Comparison of ENCODE assay signal across 9 cellular contexts in genomic region chr11:74257934-74258553, GRCh38. TPM values are rescaled to one million over a fixed set of nuclear protein-coding genes. Genes with fewer than 3 reads are reported as not detected.
DNase-seq lines count a peak whose midpoint lies in the region; ATAC-seq and TF ChIP-seq lines count a peak whose summit lies in the region.
"Had no signal": no experiment of that assay in that cellular context is flagged by ENCODE, and none has a peak within 500 bp of the region (broad histone marks: within the 10 kb centered on the region; RNA-seq: fewer than 3 reads in every experiment).

No MANE protein-coding gene starts in this region.

- ATAC-seq in heart left ventricle (peak in 3 of 4 donors; percentile 71 to 84 (median 79)), sciatic nerve (peak; percentile 92), GM18502 (IDR thresholded peaks at IDR 0.05; ENCODE audit: poor library complexity, unreplicated experiment) (no peak)
- ATAC-seq in activated CD8-positive, alpha-beta T cell treated with anti-CD3 and anti-CD28 coated beads, Interleukin-2, amount 10 ng/mL, durations not matched to agents 7 days and 5 days, result no peak

- POLR2A ChIA-PET in OCI-LY7 (lab: Charles Lee), result interaction anchor here (0.9 kb wide), 1 partner anchor 125 kb away, joined by 3 read pairs; no protein-coding TSS in a partner anchor
- POLR2A ChIA-PET in activated CD8-positive, alpha-beta T cell treated with anti-CD3 and anti-CD28 coated beads, Interleukin-2, amount 10 ng/mL, durations not matched to agents 7 days and 5 days (lab: Charles Lee), result no interaction called here

- H4K20me1 ChIP-seq in OCI-LY7 (ENCODE audit: insufficient read depth, low read length), result no peaks in the 10 kb centered on the region

- no peak overlapping the region for H3K4me3 Mint-ChIP-seq in HFFc6
- no peak overlapping the region for H3K4me3 Mint-ChIP-seq in activated CD8-positive, alpha-beta T cell treated with anti-CD3 and anti-CD28 coated beads, Interleukin-2, amount 10 ng/mL, durations not matched to agents 7 days and 5 days

- H3K4me3 ChIP-seq in adrenal gland (no peak overlapping the region), heart left ventricle (no peak overlapping the region), OCI-LY7 (ENCODE audit: low read depth, low read length, poor library complexity, severe bottlenecking) (no peak overlapping the region)

- H3K27me3 ChIP-seq in adrenal gland, result no peaks in the 10 kb centered on the region
- no peaks in the 10 kb centered on the region for H3K27me3 ChIP-seq in heart left ventricle

- no peak overlapping the region for H3K27ac ChIP-seq in adrenal gland
- no peak overlapping the region for H3K27ac ChIP-seq in heart left ventricle
- H3K27ac ChIP-seq in OCI-LY7 (ENCODE audit: low read depth, low read length, poor library complexity, severe bottlenecking), result no peak overlapping the region

- CTCF ChIA-PET in OCI-LY7 (lab: Charles Lee; ENCODE audit: unreplicated experiment), result no interaction called here
- CTCF ChIA-PET in activated CD8-positive, alpha-beta T cell treated with anti-CD3 and anti-CD28 coated beads, Interleukin-2, amount 10 ng/mL, durations not matched to agents 7 days and 5 days (lab: Charles Lee), result interaction anchor here (1.1 kb wide), 2 partner anchors 12 to 192 kb away, joined by 3 to 9 read pairs; no protein-coding TSS in a partner anchor

- H3K9me2 ChIP-seq in OCI-LY7 (ENCODE audit: insufficient read depth, low read length), result no peaks in the 10 kb centered on the region

- no peak overlapping the region for H2AFZ ChIP-seq in OCI-LY7 (ENCODE audit: low read length)

- H3K4me1 Mint-ChIP-seq in HFFc6 (ENCODE audit: low read depth), result peaks cover 29% of the 10 kb centered on the region
- H3K4me1 Mint-ChIP-seq in activated CD8-positive, alpha-beta T cell treated with anti-CD3 and anti-CD28 coated beads, Interleukin-2, amount 10 ng/mL, durations not matched to agents 7 days and 5 days (ENCODE audit: low read depth), result peaks cover 2% of the 10 kb centered on the region

- TF ChIP-seq CTCF in HFFc6 (IDR thresholded peaks at IDR 0.05) (no peak), adrenal gland (IDR thresholded peaks at IDR 0.05) (no peak), heart left ventricle (IDR thresholded peaks at IDR 0.05) (no peak), OCI-LY7 (conservative IDR thresholded peaks at IDR 0.05; ENCODE audit: low read length) (no peak)

- no peaks in the 10 kb centered on the region for H3K9me3 ChIP-seq in adrenal gland (replicated peaks in 1 of 3)
- H3K9me3 ChIP-seq in heart left ventricle, result no peaks in the 10 kb centered on the region
- no peaks in the 10 kb centered on the region; the same call in 1 of the 2 replicates for H3K9me3 ChIP-seq in OCI-LY7 (ENCODE audit: low read length)

- DNase-seq in HFFc6 (peak; percentile 7), adrenal gland (peak in 5 of 7 donors; percentile 18 to 56 (median 29)), heart left ventricle (peak in 4 of 5 donors; percentile 51 to 66 (median 57)), sciatic nerve (ENCODE audit: low spot score) (peak; percentile 68), OCI-LY7 (ENCODE audit: low spot score) (no peak), kidney glomerular epithelial cell (lab: John Stamatoyannopoulos, UW) (no peak)
- no peak for DNase-seq in activated CD8-positive, alpha-beta T cell treated with anti-CD3 and anti-CD28 coated beads, Interleukin-2, amount 10 ng/mL, durations not matched to agents 7 days and 5 days
- DNase-seq: SW 1271 had no signal

- H3K27ac Mint-ChIP-seq in HFFc6, result no peak overlapping the region
- H3K27ac Mint-ChIP-seq in activated CD8-positive, alpha-beta T cell treated with anti-CD3 and anti-CD28 coated beads, Interleukin-2, amount 10 ng/mL, durations not matched to agents 7 days and 5 days, result no peak overlapping the region

- no peaks in the 10 kb centered on the region for H3K79me2 ChIP-seq in OCI-LY7 (ENCODE audit: insufficient read depth, low read depth, low read length)

- no peaks in the 10 kb centered on the region; the same call in 1 of the 2 replicates for H3K9me3 Mint-ChIP-seq in HFFc6
- no peaks in the 10 kb centered on the region for H3K9me3 Mint-ChIP-seq in activated CD8-positive, alpha-beta T cell treated with anti-CD3 and anti-CD28 coated beads, Interleukin-2, amount 10 ng/mL, durations not matched to agents 7 days and 5 days (ENCODE audit: insufficient read depth)

- TF ChIP-seq POLR2A in adrenal gland (IDR thresholded peaks at IDR 0.05) (no peak), heart left ventricle (IDR thresholded peaks at IDR 0.05) (no peak)

- WGBS in adrenal gland, 4 donors, result 48 to 60% (median 53%) methylated on average over 4 of the region's 4 CpGs
- 41 to 64% (median 56%) methylated on average over 4 of the region's 4 CpGs for WGBS in heart left ventricle, 4 donors

- peaks cover 3% of the 10 kb centered on the region; the same call in 1 of the 2 replicates for H3K27me3 Mint-ChIP-seq in HFFc6 (ENCODE audit: insufficient read depth)
- H3K27me3 Mint-ChIP-seq in activated CD8-positive, alpha-beta T cell treated with anti-CD3 and anti-CD28 coated beads, Interleukin-2, amount 10 ng/mL, durations not matched to agents 7 days and 5 days (ENCODE audit: low read depth), result peaks cover 5% of the 10 kb centered on the region

- no TSS peak for BruUV-seq in OCI-LY7 (replicated peaks; lab: Mats Ljungman, UMichigan)

- no peak overlapping the region for H3K4me2 ChIP-seq in OCI-LY7 (ENCODE audit: low read length)

- no peaks in the 10 kb centered on the region for H3K4me1 ChIP-seq in adrenal gland (replicated peaks in 1 of 2)
- H3K4me1 ChIP-seq in heart left ventricle, result peaks cover 0 to 13% (median 0%) of the 10 kb centered on the region in 12 donors
- no peaks in the 10 kb centered on the region for H3K4me1 ChIP-seq in OCI-LY7 (ENCODE audit: insufficient read depth, low read length, poor library complexity, severe bottlenecking)

- intact Hi-C loops in adrenal gland (cut with DNase I), result loop anchor here (5.0 to 10.0 kb wide), 5 partner anchors 64 to 307 kb away; no protein-coding TSS in a partner anchor
- intact Hi-C loops in heart left ventricle (cut with DNase I), result loop anchor here (2.0 to 10.0 kb wide), 11 partner anchors 59 to 477 kb away; partner anchors contain the start of gene CHRDL2 (in 1 of the 10)
- intact Hi-C loops in sciatic nerve (cut with DNase I), result loop anchor here (10.0 kb wide), 1 partner anchor 187 kb away; no protein-coding TSS in a partner anchor
- intact Hi-C loops in OCI-LY7 (cut with micrococcal nuclease; ENCODE audit: unreplicated experiment), result loop anchor here (5.0 kb wide), 1 partner anchor 189 kb away; no protein-coding TSS in a partner anchor

- peaks cover 0 to 22% of the 10 kb centered on the region in 2 donors for H3K36me3 ChIP-seq in adrenal gland (replicated peaks in 1 of 2)
- H3K36me3 ChIP-seq in heart left ventricle, result peaks cover 0 to 25% (median 22%) of the 10 kb centered on the region in 9 donors
- peaks cover 9% of the 10 kb centered on the region; the same call in 1 of the 2 replicates for H3K36me3 ChIP-seq in OCI-LY7 (ENCODE audit: insufficient read depth, low read length)

- H3K36me3 Mint-ChIP-seq in HFFc6 (ENCODE audit: low read depth), result peaks cover 9% of the 10 kb centered on the region
- H3K36me3 Mint-ChIP-seq in activated CD8-positive, alpha-beta T cell treated with anti-CD3 and anti-CD28 coated beads, Interleukin-2, amount 10 ng/mL, durations not matched to agents 7 days and 5 days (ENCODE audit: low read depth), result peaks cover 13% of the 10 kb centered on the region

RNA-seq across cellular contexts. Expression of gene P4HA3, which starts 53.4 kb away (rescaled TPM):
- total RNA-seq in HFFc6 (2021; fragmentation: NEBNext Ultra II Directional; extraction: Animal tissue kit (Norgen Biotek cat#: 25700)), result 1 to 10 TPM in 4 of 6 experiments, under 1 TPM in 2; 0.94 to 5.2 (median 1.1) TPM
- 1 to 10 TPM in 3 of 8 donors, under 1 TPM in 4, not detected in 1; 0.52 to 2.3 (median 0.91) TPM for total RNA-seq in adrenal gland
- polyA plus RNA-seq in adrenal gland, result 1 to 10 TPM in 2 of 3 donors, under 1 TPM in 1; 0.93 to 2.9 (median 1.2) TPM
- 1 to 10 TPM in 2 of 9 donors, under 1 TPM in 4, not detected in 3; 0.15 to 1.2 (median 0.38) TPM for total RNA-seq in heart left ventricle
- under 1 TPM in 1 of 2 donors, not detected in 1; 0.98 TPM for polyA plus RNA-seq in heart left ventricle
- total RNA-seq in sciatic nerve, result 0.45 TPM
- not detected in 2 replicates for total RNA-seq in OCI-LY7 (2014; rRNA removed; shearing (Covaris generic))
- not detected in 2 replicates for total RNA-seq in OCI-LY7 (2022)
- total RNA-seq in activated CD8-positive, alpha-beta T cell treated with anti-CD3 and anti-CD28 coated beads, Interleukin-2, amount 10 ng/mL, durations not matched to agents 7 days and 5 days, result not detected

Comparison
In these comparisons a context has a peak if more than half of its experiments do, and no peak if none do; other contexts are left out.
1. DNase-seq: peak in HFFc6 (single experiment), adrenal gland (5 of 7), heart left ventricle (4 of 5) and sciatic nerve (single experiment); none in OCI-LY7 (single experiment), kidney glomerular epithelial cell (single experiment) and activated CD8-positive, alpha-beta T cell treated with anti-CD3 and anti-CD28 coated beads, Interleukin-2, amount 10 ng/mL, durations not matched to agents 7 days and 5 days (single experiment).
2. ATAC-seq: peak in heart left ventricle (3 of 4) and sciatic nerve (single experiment); none in GM18502 (single experiment) and activated CD8-positive, alpha-beta T cell treated with anti-CD3 and anti-CD28 coated beads, Interleukin-2, amount 10 ng/mL, durations not matched to agents 7 days and 5 days (single experiment).